ENCODE assay signal across 4 cellular contexts in the genomic region with DNA sequence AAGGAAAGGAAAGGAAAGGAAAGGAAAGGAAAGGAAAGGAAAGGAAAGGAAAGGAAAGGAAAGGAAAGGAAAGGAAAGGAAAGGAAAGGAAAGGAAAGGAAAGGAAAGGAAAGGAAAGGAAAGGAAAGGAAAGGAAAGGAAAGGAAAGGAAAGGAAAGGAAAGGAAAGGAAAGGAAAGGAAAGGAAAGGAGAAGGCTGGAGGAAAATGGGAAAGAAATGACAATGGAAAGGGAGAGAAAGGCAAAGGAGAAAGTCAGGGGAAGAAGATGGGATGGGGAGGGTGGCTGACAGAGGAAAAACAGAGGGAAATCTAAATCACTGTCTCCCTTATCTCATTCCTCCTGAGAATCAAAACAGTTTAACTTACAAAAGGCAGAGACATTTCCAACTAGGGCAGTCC.
DNase-seq lines count a peak whose midpoint lies in the region; TF ChIP-seq lines count a peak whose summit lies in the region.
"Not testable (repeated sequence)": the region's sequence is repeated elsewhere in the genome, so short reads cannot be mapped to it uniquely, and the experiment has no call there.

No MANE protein-coding gene starts in this region.

- not testable (repeated sequence) for H3K36me3 Mint-ChIP-seq in MCF 10A (ENCODE audit: insufficient read depth, unreplicated experiment); nephron progenitor cell (ENCODE audit: low read depth)

- H3K9me3 Mint-ChIP-seq in MCF 10A (ENCODE audit: unreplicated experiment); nephron progenitor cell: not testable (repeated sequence)

- H2BK5ac ChIP-seq in mesenchymal stem cell (ENCODE audit: low read depth, low read length, poor library complexity, severe bottlenecking) = not testable (repeated sequence)

- not testable (repeated sequence) for H3K27me3 ChIP-seq in mesenchymal stem cell (ENCODE audit: control insufficient read depth in 1 of 2, insufficient read depth in 1 of 2, low read length in 2 of 2)

- POLR2A ChIA-PET in HEK293 (lab: Yijun Ruan, JAX); MCF 10A (lab: Yijun Ruan, JAX): not testable (repeated sequence)

- H3K27me3 Mint-ChIP-seq in MCF 10A (ENCODE audit: insufficient read depth, unreplicated experiment); nephron progenitor cell (ENCODE audit: low read depth, poor library complexity): not testable (repeated sequence)

- intact Hi-C loops in MCF 10A (cut with micrococcal nuclease) = not testable (repeated sequence)

- H2BK12ac ChIP-seq in mesenchymal stem cell (ENCODE audit: low read length in 2 of 2) = peak overlapping the region in 1 of 2 experiments; percentile 42

- H3K4me3 Mint-ChIP-seq in MCF 10A (ENCODE audit: unreplicated experiment); nephron progenitor cell: not testable (repeated sequence)

- not testable (repeated sequence) for H2AK5ac ChIP-seq in mesenchymal stem cell (ENCODE audit: low read length, severe bottlenecking)

- not testable (repeated sequence) for H3K14ac ChIP-seq in mesenchymal stem cell (ENCODE audit: low read length in 2 of 2)

- H2AFZ ChIP-seq in mesenchymal stem cell (ENCODE audit: low read depth, low read length) = not testable (repeated sequence)

- not testable (repeated sequence) for H4K8ac ChIP-seq in mesenchymal stem cell (ENCODE audit: low read length)

- not testable (repeated sequence) for H3K79me1 ChIP-seq in mesenchymal stem cell (replicated peaks; ENCODE audit: low read length, poor library complexity, severe bottlenecking)

- not testable (repeated sequence) for BruUV-seq in MCF 10A (replicated peaks; lab: Mats Ljungman, UMichigan)

- not testable (repeated sequence) for H3K4me3 ChIP-seq in HEK293 (ENCODE audit: low read depth, low read length); mesenchymal stem cell (ENCODE audit: insufficient read depth in 1 of 2, low read depth in 1 of 2, low read length in 2 of 2)

- H3K9me3 ChIP-seq in HEK293 (ENCODE audit: control insufficient read depth, insufficient read depth, low read depth, low read length); mesenchymal stem cell (ENCODE audit: control insufficient read depth, low read length): not testable (repeated sequence)

- H3K18ac ChIP-seq in mesenchymal stem cell (ENCODE audit: low read depth in 1 of 2, low read length in 2 of 2) = not testable (repeated sequence)

- not testable (repeated sequence) for H3K4ac ChIP-seq in mesenchymal stem cell (ENCODE audit: low read depth in 1 of 2, low read length in 2 of 2)

- not testable (repeated sequence) for TF ChIP-seq CTCF in HEK293 (tag by site-specific recombination; IDR thresholded peaks at IDR 0.05); MCF 10A (IDR thresholded peaks at IDR 0.05; ENCODE audit: unreplicated experiment); nephron progenitor cell (IDR thresholded peaks at IDR 0.05)

- H3K27ac Mint-ChIP-seq in MCF 10A (ENCODE audit: low read depth, unreplicated experiment) = peak overlapping the region; percentile 57
- H3K27ac Mint-ChIP-seq in nephron progenitor cell = peak overlapping the region; percentile 87

- H3K4me1 ChIP-seq in HEK293 (ENCODE audit: control insufficient read depth, insufficient read depth, low read length); mesenchymal stem cell (ENCODE audit: control insufficient read depth, insufficient read depth, low read depth, low read length): not testable (repeated sequence)

- H3K27ac ChIP-seq in HEK293 (ENCODE audit: extremely low read depth, low read depth, low read length); mesenchymal stem cell (ENCODE audit: low read length, poor library complexity, severe bottlenecking): not testable (repeated sequence)

- not testable (repeated sequence) for DNase-seq in MCF 10A (ENCODE audit: unreplicated experiment); mesenchymal stem cell; nephron progenitor cell

- not testable (repeated sequence) for H3K9ac ChIP-seq in mesenchymal stem cell (ENCODE audit: low read length)

- H3K4me2 ChIP-seq in mesenchymal stem cell (ENCODE audit: low read length, poor library complexity, severe bottlenecking) = not testable (repeated sequence)

- H2BK15ac ChIP-seq in mesenchymal stem cell (ENCODE audit: low read depth, poor library complexity, severe bottlenecking) = not testable (repeated sequence)

- H2BK120ac ChIP-seq in mesenchymal stem cell (ENCODE audit: low read depth, low read length) = peak overlapping the region; percentile 24

- not testable (repeated sequence) for H3K4me1 Mint-ChIP-seq in MCF 10A (ENCODE audit: insufficient read depth, unreplicated experiment)
- H3K4me1 Mint-ChIP-seq in nephron progenitor cell = peaks cover 43% of the 10 kb centered on the region

- H3K36me3 ChIP-seq in HEK293 (ENCODE audit: control insufficient read depth in 2 of 2, insufficient read depth in 1 of 2, low read length in 2 of 2); mesenchymal stem cell (ENCODE audit: control insufficient read depth in 1 of 2, insufficient read depth in 2 of 2, low read depth in 1 of 2, low read length in 2 of 2): not testable (repeated sequence)

- not testable (repeated sequence) for H3K23ac ChIP-seq in mesenchymal stem cell (ENCODE audit: low read length in 2 of 2)

- H4K91ac ChIP-seq in mesenchymal stem cell (ENCODE audit: low read length) = not testable (repeated sequence)

- CTCF ChIA-PET in HEK293 (lab: Yijun Ruan, JAX); MCF 10A (lab: Yijun Ruan, JAX): not testable (repeated sequence)

TF ChIP-seq in HEK293, 187 proteins besides CTCF, POLR2A, EP300 and RAD21:
- peak; percentile 98 for TF ChIP-seq PRDM1 (tag by site-specific recombination; IDR thresholded peaks at IDR 0.05)
